In the genomic region with DNA sequence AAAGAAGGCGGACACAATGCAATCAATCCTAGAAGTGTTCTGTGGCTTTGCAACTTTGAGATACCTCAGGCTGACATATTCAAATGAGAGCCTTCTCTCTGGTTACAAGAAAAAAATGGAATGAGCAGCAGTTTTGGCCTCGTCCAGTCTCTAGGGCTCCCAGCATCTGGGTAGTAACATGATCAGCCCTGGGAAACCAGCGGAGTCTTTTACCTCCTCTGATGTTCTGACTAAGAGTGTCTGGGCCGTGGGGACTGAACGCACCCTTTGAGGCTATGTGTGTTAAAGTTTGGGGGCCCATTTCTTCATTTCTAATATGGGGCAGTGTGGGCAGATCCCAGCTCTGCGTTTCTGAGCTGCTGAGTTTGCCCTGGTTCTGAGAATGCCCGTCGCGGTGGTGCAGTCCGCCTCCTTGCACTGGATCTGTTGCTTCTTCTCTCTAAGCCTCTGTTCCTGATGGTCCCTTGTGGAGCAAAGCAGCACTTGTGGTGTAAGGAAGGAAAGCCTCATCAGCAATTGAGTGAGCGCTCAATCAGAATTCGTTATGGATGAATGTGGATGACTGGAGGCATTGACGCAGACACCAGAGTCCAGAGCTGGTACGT, we compare ENCODE assay signal across 14 cellular contexts. TPM values are rescaled to one million over a fixed set of nuclear protein-coding genes. Genes with fewer than 3 reads are reported as not detected.
DNase-seq lines count a peak whose midpoint lies in the region; ATAC-seq and TF ChIP-seq lines count a peak whose summit lies in the region.
"Had no signal": no experiment of that assay in that cellular context is flagged by ENCODE, and none has a peak within 500 bp of the region (broad histone marks: within the 10 kb centered on the region; RNA-seq: fewer than 3 reads in every experiment).

No MANE protein-coding gene starts in this region.

- H3K9me3 ChIP-seq in OCI-LY1 (ENCODE audit: low read length): no peaks in the 10 kb centered on the region

- H3K27me3 Mint-ChIP-seq in chondrocyte (ENCODE audit: low read depth): no peaks in the 10 kb centered on the region

- H3K4me1 ChIP-seq in OCI-LY1 (ENCODE audit: insufficient read depth, low read length, severe bottlenecking): peaks cover 56% of the 10 kb centered on the region

- peak overlapping the region; percentile 80 for H3K27ac ChIP-seq in OCI-LY1 (ENCODE audit: low read depth, low read length, poor library complexity, severe bottlenecking)
- H3K27ac ChIP-seq: hepatocyte had no signal

- H3K9me2 ChIP-seq in OCI-LY1 (ENCODE audit: low read depth, low read length): no peaks in the 10 kb centered on the region

- no peak for TF ChIP-seq CTCF in OCI-LY1 (IDR thresholded peaks at IDR 0.05; ENCODE audit: low read length)
- no peak for TF ChIP-seq CTCF in chondrocyte (IDR thresholded peaks at IDR 0.05)
- TF ChIP-seq CTCF in GM10266 (IDR thresholded peaks at IDR 0.05; ENCODE audit: control insufficient read depth, insufficient read depth, low read depth, missing control alignments): no peak

- intact Hi-C loops in left ventricle myocardium superior (cut with micrococcal nuclease): no loop called here

- ATAC-seq in left ventricle myocardium superior (peak; percentile 42), HG03354 (IDR thresholded peaks at IDR 0.05; ENCODE audit: poor library complexity, severe bottlenecking, unreplicated experiment) (no peak), HG02870 (IDR thresholded peaks at IDR 0.05; ENCODE audit: unreplicated experiment) (no peak)

- no peaks in the 10 kb centered on the region for H3K36me3 Mint-ChIP-seq in chondrocyte (ENCODE audit: low read depth)

- H3K4me3 ChIP-seq in OCI-LY1 (ENCODE audit: low read depth, low read length, poor library complexity, severe bottlenecking): no peak overlapping the region
- H3K4me3 ChIP-seq: hepatocyte had no signal

- no peaks in the 10 kb centered on the region for H4K20me1 ChIP-seq in OCI-LY1 (ENCODE audit: insufficient read depth, low read length)

- H3K79me2 ChIP-seq in OCI-LY1 (ENCODE audit: insufficient read depth, low read length): peaks cover 69% of the 10 kb centered on the region

- H3K27ac Mint-ChIP-seq in chondrocyte (ENCODE audit: unreplicated experiment): peak overlapping the region; percentile 63
- H3K27ac Mint-ChIP-seq: HFFc6 had no signal

- H3K9ac ChIP-seq in OCI-LY1 (ENCODE audit: low read length): no peak overlapping the region

- no peak overlapping the region for H3K4me3 Mint-ChIP-seq in chondrocyte (ENCODE audit: unreplicated experiment)
- H3K4me3 Mint-ChIP-seq: HFFc6 had no signal

- H3F3A ChIP-seq in OCI-LY1 (ENCODE audit: insufficient read depth, low read length): no peaks in the 10 kb centered on the region

- no peaks in the 10 kb centered on the region for H3K9me3 Mint-ChIP-seq in chondrocyte (ENCODE audit: low read depth)
- H3K9me3 Mint-ChIP-seq: HFFc6 had no signal

- DNase-seq in chondrocyte (ENCODE audit: low spot score): no peak
- DNase-seq in left ventricle myocardium superior: no peak
- peak; percentile 50 for DNase-seq in retina
- no peak for DNase-seq in NCI-H524 treated with DMSO at 0.1 percent for 48 hours (lab: John Stamatoyannopoulos, UW)
- DNase-seq in GM10266 (ENCODE audit: extremely low spot score): no peak
- DNase-seq: activated effector memory CD4-positive, alpha-beta T cell treated with Interleukin-2 at 50 U/mL for 16 hours; cortex of kidney; erythroblast; HFFc6; SHP77 had no signal

- peaks cover 12% of the 10 kb centered on the region; the same call in 1 of the 2 replicates for H3K36me3 ChIP-seq in OCI-LY1 (ENCODE audit: insufficient read depth, low read length)

- H3K4me1 Mint-ChIP-seq in chondrocyte (ENCODE audit: low read depth): peaks cover 27% of the 10 kb centered on the region

- no peaks in the 10 kb centered on the region for H3K27me3 ChIP-seq in OCI-LY1 (ENCODE audit: insufficient read depth, low read length)
- H3K27me3 ChIP-seq: hepatocyte had no signal

- H2AFZ ChIP-seq in OCI-LY1 (ENCODE audit: low read length): no peak overlapping the region
- H2AFZ ChIP-seq: hepatocyte had no signal

- no peak overlapping the region for H3K4me2 ChIP-seq in OCI-LY1 (ENCODE audit: low read length)
- H3K4me2 ChIP-seq: hepatocyte had no signal

RNA-seq across cellular contexts. Expression of a gene that starts 8.1 kb away (rescaled TPM):
- total RNA-seq in chondrocyte (21.2 to 35.6 TPM (median 33.6 TPM) in 3 replicates), left ventricle myocardium superior (183 TPM)
